Comparison of ENCODE assay signal across 16 cellular contexts in genomic region chr2:191499874-191500565, GRCh38.
A peak's percentile ranks its signal among the peaks of the same experiment; 100 is the strongest.
DNase-seq lines count a peak whose midpoint lies in the region; ATAC-seq and TF ChIP-seq lines count a peak whose summit lies in the region.
"Had no signal": no experiment of that assay in that cellular context is flagged by ENCODE, and none has a peak within 500 bp of the region (broad histone marks: within the 10 kb centered on the region; RNA-seq: fewer than 3 reads in every experiment).

No MANE protein-coding gene starts in this region.

- TF ChIP-seq CTCF in fibroblast of mammary gland (conservative IDR thresholded peaks at IDR 0.05; ENCODE audit: control insufficient read depth, insufficient read depth, low read depth, low read length), result no peak

- DNase-seq in NCI-H1092 treated with DMSO at 0.1 percent for 48 hours (lab: John Stamatoyannopoulos, UW) (peak; percentile 6), NCI-H1092 (lab: John Stamatoyannopoulos, UW) (no peak), NCI-H524 treated with DMSO at 0.1 percent for 48 hours (lab: John Stamatoyannopoulos, UW) (peak; percentile 40), fibroblast of mammary gland (ENCODE audit: low read depth) (peak; percentile 76), sciatic nerve (ENCODE audit: low spot score) (no peak), NCI-H1694 (lab: John Stamatoyannopoulos, UW) (no peak), substantia nigra (lab: John Stamatoyannopoulos, UW) (no peak)
- DNase-seq: 8988T; activated gamma-delta T cell treated with Interleukin-2 at 50 U/mL for 16 hours; effector memory CD8-positive, alpha-beta T cell; kidney glomerular epithelial cell; T-cell; trophoblast cell had no signal

- intact Hi-C loops in sciatic nerve (cut with DNase I), result loop anchor here (5.0 kb wide), 1 partner anchor 253 kb away; the partner anchor contains the start of gene MYO1B

- ATAC-seq in sciatic nerve (peak; percentile 64), HG02763 (IDR thresholded peaks at IDR 0.05; ENCODE audit: unreplicated experiment) (no peak)
- ATAC-seq: effector memory CD8-positive, alpha-beta T cell; Panc1; T-cell had no signal

- no peak overlapping the region for H3K27ac ChIP-seq in substantia nigra (ENCODE audit: low read depth, low read length, poor library complexity, severe bottlenecking)
- H3K27ac ChIP-seq: prostate gland had no signal

- no peak overlapping the region for H3K4me3 ChIP-seq in fibroblast of mammary gland (ENCODE audit: control insufficient read depth, low read depth, low read length)
- H3K4me3 ChIP-seq: prostate gland had no signal

Comparison
In these comparisons a context has a peak if more than half of its experiments do, and no peak if none do; other contexts are left out.
1. DNase-seq: peak in NCI-H1092 treated with DMSO at 0.1 percent for 48 hours (single experiment), NCI-H524 treated with DMSO at 0.1 percent for 48 hours (single experiment) and fibroblast of mammary gland (single experiment); none in NCI-H1092 (single experiment), sciatic nerve (single experiment), NCI-H1694 (single experiment) and substantia nigra (0 of 49).